Comparison of ENCODE assay signal across 10 cellular contexts in the genomic region with DNA sequence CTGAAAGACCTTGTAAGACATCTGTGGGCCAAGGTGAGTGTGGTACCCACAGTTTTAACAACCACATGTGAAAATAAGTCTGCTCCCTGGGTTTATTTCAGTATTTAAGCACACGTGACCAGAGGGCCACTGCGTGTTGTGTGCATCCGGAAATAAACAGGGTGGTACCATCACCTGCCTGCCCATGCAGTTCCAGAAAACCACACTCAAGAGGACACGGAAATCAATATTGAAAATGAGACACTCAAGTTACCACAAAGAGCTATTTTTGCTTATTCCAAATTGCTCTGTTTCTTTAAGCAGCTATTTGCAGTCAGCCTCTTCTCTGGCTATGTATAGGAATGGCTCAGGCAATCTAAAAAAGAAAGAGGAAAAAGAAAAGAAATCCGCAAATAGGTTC.
DNase-seq lines count a peak whose midpoint lies in the region; ATAC-seq and TF ChIP-seq lines count a peak whose summit lies in the region.
"Had no signal": no experiment of that assay in that cellular context is flagged by ENCODE, and none has a peak within 500 bp of the region (broad histone marks: within the 10 kb centered on the region; RNA-seq: fewer than 3 reads in every experiment).

No MANE protein-coding gene starts in this region.

- no peaks in the 10 kb centered on the region for H3K9me3 ChIP-seq in SK-N-SH
- H3K9me3 ChIP-seq in psoas muscle: no peaks in the 10 kb centered on the region
- H3K9me3 ChIP-seq in right lobe of liver: no peaks in the 10 kb centered on the region

- H3K4me3 ChIP-seq in SK-N-SH (ENCODE audit: low read depth in 2 of 2, low read length in 1 of 2): no peak overlapping the region
- H3K4me3 ChIP-seq in psoas muscle: no peak overlapping the region
- H3K4me3 ChIP-seq in right lobe of liver: no peak overlapping the region

- no peak overlapping the region for H3K9ac ChIP-seq in SK-N-SH

- 0 out of 2 replicates have a peak overlapping the region, but pooled peaks have one; percentile 76 for H2AFZ ChIP-seq in SK-N-SH (ENCODE audit: low read depth)

- H3K4me1 ChIP-seq in SK-N-SH (ENCODE audit: control insufficient read depth in 1 of 2, insufficient read depth in 2 of 2, low read depth in 1 of 2, low read length in 1 of 2): peaks cover 5 to 10% of the 10 kb centered on the region in 2 experiments; a peak in 2 of 4 replicates
- H3K4me1 ChIP-seq in psoas muscle: peaks cover 27% of the 10 kb centered on the region
- no peaks in the 10 kb centered on the region for H3K4me1 ChIP-seq in right lobe of liver

- WGBS in SK-N-SH (ENCODE audit: low lambda C conversion rate): 89% methylated on average over 5 of the region's 5 CpGs
- 51 to 82% (median 56%) methylated on average over 5 of the region's 5 CpGs for WGBS in psoas muscle, 3 donors
- WGBS in right lobe of liver (ENCODE audit: insufficient coverage, low coverage, low lambda C conversion rate, missing lambda C conversion rate): 61% methylated on average over 5 of the region's 5 CpGs

- H3K27me3 ChIP-seq in SK-N-SH (ENCODE audit: insufficient read depth) (no peaks in the 10 kb centered on the region), psoas muscle (ENCODE audit: insufficient read depth in 3 of 3, low read length in 2 of 3) (no peaks in the 10 kb centered on the region), right lobe of liver (no peaks in the 10 kb centered on the region)

- H3K27ac ChIP-seq in SK-N-SH (ENCODE audit: low read depth in 2 of 2, low read length in 1 of 2) (no peak overlapping the region), psoas muscle (peak overlapping the region; percentile 83), right lobe of liver (no peak overlapping the region)

- CTCF ChIA-PET in SK-N-SH (lab: Yijun Ruan, JAX): interaction anchor here (1.2 to 1.8 kb wide), 3 partner anchors 18 to 113 kb away, joined by 3 to 12 read pairs (median 4); no protein-coding TSS in a partner anchor

- H3K36me3 ChIP-seq in SK-N-SH (replicated peaks in 1 of 2; ENCODE audit: control insufficient read depth in 1 of 2, insufficient read depth in 2 of 2, low read length in 1 of 2) (no peaks in the 10 kb centered on the region), psoas muscle (ENCODE audit: insufficient read depth in 1 of 2, low read depth in 1 of 2) (no peaks in the 10 kb centered on the region), right lobe of liver (no peaks in the 10 kb centered on the region)

- no peaks in the 10 kb centered on the region for H3K79me2 ChIP-seq in SK-N-SH (ENCODE audit: insufficient read depth)

- TF ChIP-seq RAD21 in SK-N-SH (IDR thresholded peaks at IDR 0.05; ENCODE audit: low read length): no peak

- no peaks in the 10 kb centered on the region for H3K9me2 ChIP-seq in SK-N-SH

- TF ChIP-seq EP300 in SK-N-SH (IDR thresholded peaks at IDR 0.05; ENCODE audit: borderline replicate concordance in 1 of 2, low read depth in 1 of 2, low read length in 1 of 2): no peak

- intact Hi-C loops in psoas muscle (cut with DNase I): loop anchor here in 1 of 2 donors (5.0 kb wide), 1 partner anchor 73 kb away; no protein-coding TSS in a partner anchor
- intact Hi-C loops in posterior vena cava (cut with DNase I): no loop called here
- intact Hi-C loops in right lobe of liver (cut with DNase I): no loop called here

- no peaks in the 10 kb centered on the region for H4K20me1 ChIP-seq in SK-N-SH (ENCODE audit: insufficient read depth)

- POLR2A ChIA-PET in SK-N-SH (lab: Yijun Ruan, JAX): no interaction called here

- TF ChIP-seq CTCF in SK-N-SH (IDR thresholded peaks at IDR 0.05) (no peak), psoas muscle (IDR thresholded peaks at IDR 0.05) (no peak), right lobe of liver (IDR thresholded peaks at IDR 0.05) (no peak)

- TF ChIP-seq POLR2A in right lobe of liver (IDR thresholded peaks at IDR 0.05): no peak

- DNase-seq in SK-N-SH (no peak), psoas muscle (no peak), HuH-7.5 (ENCODE audit: low spot score) (no peak), posterior vena cava (ENCODE audit: low spot score) (no peak), right lobe of liver (no peak)
- DNase-seq: activated effector memory CD4-positive, alpha-beta T cell treated with anti-CD3 and anti-CD28 coated beads, Interleukin-2, amount 50 U/mL, for 16 hours had no signal

- no peaks in the 10 kb centered on the region for H3F3A ChIP-seq in SK-N-SH (replicated peaks; ENCODE audit: insufficient read depth)

- ATAC-seq in SK-N-SH treated with all-trans-retinoic acid at 6 μM for 48 hours (no peak), GM21576 (IDR thresholded peaks at IDR 0.05; ENCODE audit: unreplicated experiment) (peak; percentile 85), HG03460 (IDR thresholded peaks at IDR 0.05; ENCODE audit: unreplicated experiment) (peak; percentile 80), psoas muscle (peak in 1 of 4 donors; percentile 17), right lobe of liver (no peak)
- ATAC-seq: naive thymus-derived CD8-positive, alpha-beta T cell had no signal

- peak overlapping the region; percentile 43 for H3K4me2 ChIP-seq in SK-N-SH

TF ChIP-seq in SK-N-SH, 30 proteins besides CTCF, POLR2A, EP300 and RAD21 (continues in another document):
- no peak for TF ChIP-seq MEF2A (IDR thresholded peaks at IDR 0.05; ENCODE audit: borderline replicate concordance, low read depth)
- TF ChIP-seq EZH2phosphoT487 (IDR thresholded peaks at IDR 0.05; ENCODE audit: borderline replicate concordance, low read depth): no peak
- TF ChIP-seq, protein P1, sequence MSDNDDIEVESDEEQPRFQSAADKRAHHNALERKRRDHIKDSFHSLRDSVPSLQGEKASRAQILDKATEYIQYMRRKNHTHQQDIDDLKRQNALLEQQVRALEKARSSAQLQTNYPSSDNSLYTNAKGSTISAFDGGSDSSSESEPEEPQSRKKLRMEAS (IDR thresholded peaks at IDR 0.05; ENCODE audit: low read depth): no peak
- TF ChIP-seq IRF3 (IDR thresholded peaks at IDR 0.05; ENCODE audit: low read depth, low read length): no peak
- TF ChIP-seq RCOR1 (IDR thresholded peaks at IDR 0.05; ENCODE audit: low read length): no peak
- no peak for TF ChIP-seq SMC3 (IDR thresholded peaks at IDR 0.05; ENCODE audit: low read depth, low read length)
- no peak for TF ChIP-seq FOXJ3 (CRISPR knock-in tag; IDR thresholded peaks at IDR 0.05)
- no peak for TF ChIP-seq USF2 (IDR thresholded peaks at IDR 0.05; ENCODE audit: borderline replicate concordance, low read depth, low read length)

TF ChIP-seq in SK-N-SH treated with all-trans-retinoic acid at 6 μM for 48 hours, 23 proteins besides CTCF, POLR2A, EP300 and RAD21:
- TF ChIP-seq, protein P2, sequence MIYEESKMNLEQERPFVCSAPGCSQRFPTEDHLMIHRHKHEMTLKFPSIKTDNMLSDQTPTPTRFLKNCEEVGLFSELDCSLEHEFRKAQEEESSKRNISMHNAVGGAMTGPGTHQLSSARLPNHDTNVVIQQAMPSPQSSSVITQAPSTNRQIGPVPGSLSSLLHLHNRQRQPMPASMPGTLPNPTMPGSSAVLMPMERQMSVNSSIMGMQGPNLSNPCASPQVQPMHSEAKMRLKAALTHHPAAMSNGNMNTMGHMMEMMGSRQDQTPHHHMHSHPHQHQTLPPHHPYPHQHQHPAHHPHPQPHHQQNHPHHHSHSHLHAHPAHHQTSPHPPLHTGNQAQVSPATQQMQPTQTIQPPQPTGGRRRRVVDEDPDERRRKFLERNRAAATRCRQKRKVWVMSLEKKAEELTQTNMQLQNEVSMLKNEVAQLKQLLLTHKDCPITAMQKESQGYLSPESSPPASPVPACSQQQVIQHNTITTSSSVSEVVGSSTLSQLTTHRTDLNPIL (CRISPR knock-in tag; IDR thresholded peaks at IDR 0.05; ENCODE audit: low read depth): no peak
- no peak for TF ChIP-seq RARB (CRISPR knock-in tag; IDR thresholded peaks at IDR 0.05)
- no peak for TF ChIP-seq ARNTL (CRISPR knock-in tag; IDR thresholded peaks at IDR 0.05; ENCODE audit: borderline replicate concordance, low read depth)
- no peak for TF ChIP-seq PATZ1 (CRISPR knock-in tag; IDR thresholded peaks at IDR 0.05; ENCODE audit: borderline replicate concordance)
- no peak for TF ChIP-seq PPARA (CRISPR knock-in tag; IDR thresholded peaks at IDR 0.05; ENCODE audit: borderline replicate concordance)
- no peak for TF ChIP-seq TOX (CRISPR knock-in tag; IDR thresholded peaks at IDR 0.05; ENCODE audit: borderline replicate concordance)
- TF ChIP-seq, protein P3, sequence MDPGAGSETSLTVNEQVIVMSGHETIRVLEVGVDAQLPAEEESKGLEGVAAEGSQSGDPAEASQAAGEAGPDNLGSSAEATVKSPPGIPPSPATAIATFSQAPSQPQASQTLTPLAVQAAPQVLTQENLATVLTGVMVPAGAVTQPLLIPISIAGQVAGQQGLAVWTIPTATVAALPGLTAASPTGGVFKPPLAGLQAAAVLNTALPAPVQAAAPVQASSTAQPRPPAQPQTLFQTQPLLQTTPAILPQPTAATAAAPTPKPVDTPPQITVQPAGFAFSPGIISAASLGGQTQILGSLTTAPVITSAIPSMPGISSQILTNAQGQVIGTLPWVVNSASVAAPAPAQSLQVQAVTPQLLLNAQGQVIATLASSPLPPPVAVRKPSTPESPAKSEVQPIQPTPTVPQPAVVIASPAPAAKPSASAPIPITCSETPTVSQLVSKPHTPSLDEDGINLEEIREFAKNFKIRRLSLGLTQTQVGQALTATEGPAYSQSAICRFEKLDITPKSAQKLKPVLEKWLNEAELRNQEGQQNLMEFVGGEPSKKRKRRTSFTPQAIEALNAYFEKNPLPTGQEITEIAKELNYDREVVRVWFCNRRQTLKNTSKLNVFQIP (CRISPR knock-in tag; IDR thresholded peaks at IDR 0.05; ENCODE audit: borderline replicate concordance, low read depth): no peak

Comparison
In these comparisons a context has a peak if more than half of its experiments do, and no peak if none do; other contexts are left out.
1. ATAC-seq: peak in GM21576 (single experiment) and HG03460 (single experiment); none in SK-N-SH treated with all-trans-retinoic acid at 6 μM for 48 hours (single experiment) and right lobe of liver (0 of 4).